Comparison of ENCODE assay signal across 34 cellular contexts in genomic region chr12:1256991-1257390, GRCh38.
"Had no signal": no experiment of that assay in that cellular context is flagged by ENCODE, and none has a peak within 500 bp of the region (broad histone marks: within the 10 kb centered on the region; RNA-seq: fewer than 3 reads in every experiment).

No MANE protein-coding gene starts in this region.

- H3K27ac ChIP-seq: brain microvascular endothelial cell, colonic mucosa, epithelial cell of prostate, esophagus squamous epithelium, gastroesophageal sphincter, WERI-Rb-1 had no signal

- H3K4me3 Mint-ChIP-seq: activated CD4-positive, alpha-beta memory T cell treated with anti-CD3 and anti-CD28 coated beads for 36 hours; activated CD4-positive, alpha-beta T cell treated with anti-CD3 and anti-CD28 coated beads for 36 hours; activated CD4-positive, alpha-beta T cell treated with anti-CD3 and anti-CD28 coated beads, Interleukin-2, amount 10 ng/mL, durations not matched to agents 24 days and 14 days; activated CD8-positive, alpha-beta memory T cell treated with anti-CD3 and anti-CD28 coated beads, Interleukin-2, amount 10 ng/mL, durations not matched to agents 7 days and 5 days; activated CD8-positive, alpha-beta T cell treated with anti-CD3 and anti-CD28 coated beads, Interleukin-2, amount 10 ng/mL, durations not matched to agents 7 days and 5 days; activated naive CD4-positive, alpha-beta T cell treated with anti-CD3 and anti-CD28 coated beads, Interleukin-2, amount 10 ng/mL, durations not matched to agents 7 days and 5 days; activated naive CD8-positive, alpha-beta T cell; activated T-helper 1 cell treated with anti-CD3 and anti-CD28 coated beads, Interleukin-12 subunit alpha, Interleukin-12 subunit beta, Interleukin-2, Interleukin-4 antibody, amounts not matched to agents 30 ng/mL and 10 ng/mL and 1 ng/mL, durations not matched to agents 14 hours and 24 hours and 36 hours; T-helper 17 cell; T-helper 2 cell treated with Interferon-gamma antibody and Interleukin-4, amounts not matched to agents 5 μg/mL and 100 μg/mL, for 36 hours had no signal

- H3K4me1 ChIP-seq: colonic mucosa, esophagus squamous epithelium, gastroesophageal sphincter had no signal

- ATAC-seq: activated CD4-positive, alpha-beta T cell treated with anti-CD3 and anti-CD28 coated beads for 36 hours; activated CD8-positive, alpha-beta memory T cell treated with anti-CD3 and anti-CD28 coated beads, Interleukin-2, amount 10 ng/mL, durations not matched to agents 7 days and 5 days; activated CD8-positive, alpha-beta T cell treated with anti-CD3 and anti-CD28 coated beads, Interleukin-2, amount 10 ng/mL, durations not matched to agents 7 days and 5 days; gastroesophageal sphincter; T-helper 17 cell had no signal

- H3K36me3 ChIP-seq: brain microvascular endothelial cell, colonic mucosa, WERI-Rb-1 had no signal

- H3K9me3 ChIP-seq: colonic mucosa, esophagus squamous epithelium, gastroesophageal sphincter had no signal

- H3K27me3 Mint-ChIP-seq: activated CD4-positive, alpha-beta memory T cell treated with anti-CD3 and anti-CD28 coated beads for 36 hours; activated CD4-positive, alpha-beta T cell treated with anti-CD3 and anti-CD28 coated beads for 36 hours; activated CD4-positive, alpha-beta T cell treated with anti-CD3 and anti-CD28 coated beads, Interleukin-2, amount 10 ng/mL, durations not matched to agents 24 days and 14 days; activated CD8-positive, alpha-beta memory T cell treated with anti-CD3 and anti-CD28 coated beads, Interleukin-2, amount 10 ng/mL, durations not matched to agents 7 days and 5 days; activated naive CD4-positive, alpha-beta T cell treated with anti-CD3 and anti-CD28 coated beads, Interleukin-2, amount 10 ng/mL, durations not matched to agents 7 days and 5 days; activated naive CD8-positive, alpha-beta T cell; T-helper 17 cell had no signal

- H3K4me1 Mint-ChIP-seq: activated CD4-positive, alpha-beta T cell treated with anti-CD3 and anti-CD28 coated beads for 36 hours; activated CD4-positive, alpha-beta T cell treated with anti-CD3 and anti-CD28 coated beads, Interleukin-2, amount 10 ng/mL, durations not matched to agents 24 days and 14 days; activated CD8-positive, alpha-beta memory T cell treated with anti-CD3 and anti-CD28 coated beads, Interleukin-2, amount 10 ng/mL, durations not matched to agents 7 days and 5 days; activated naive CD4-positive, alpha-beta T cell treated with anti-CD3 and anti-CD28 coated beads, Interleukin-2, amount 10 ng/mL, durations not matched to agents 7 days and 5 days had no signal

- H3K9me3 Mint-ChIP-seq: activated CD4-positive, alpha-beta T cell treated with anti-CD3 and anti-CD28 coated beads, Interleukin-2, amount 10 ng/mL, durations not matched to agents 24 days and 14 days; activated naive CD4-positive, alpha-beta T cell treated with anti-CD3 and anti-CD28 coated beads, Interleukin-2, amount 10 ng/mL, durations not matched to agents 7 days and 5 days; activated T-helper 1 cell treated with anti-CD3 and anti-CD28 coated beads, Interleukin-12 subunit alpha, Interleukin-12 subunit beta, Interleukin-2, Interleukin-4 antibody, amounts not matched to agents 30 ng/mL and 10 ng/mL and 1 ng/mL, durations not matched to agents 14 hours and 24 hours and 36 hours; activated T-helper 2 cell treated with anti-CD3 and anti-CD28 coated beads, Interferon-gamma antibody, Interleukin-2, Interleukin-4, amounts not matched to agents 10 μg/mL and 5 μg/mL and 100 μg/mL, durations not matched to agents 14 hours and 24 hours and 36 hours; T-helper 2 cell treated with Interferon-gamma antibody and Interleukin-4, amounts not matched to agents 5 μg/mL and 100 μg/mL, for 36 hours had no signal

- H3K27me3 ChIP-seq: brain microvascular endothelial cell, colonic mucosa, esophagus squamous epithelium, gastroesophageal sphincter had no signal

- H3K27ac Mint-ChIP-seq: activated CD4-positive, alpha-beta memory T cell treated with anti-CD3 and anti-CD28 coated beads for 36 hours; activated CD4-positive, alpha-beta T cell treated with anti-CD3 and anti-CD28 coated beads for 36 hours; activated CD4-positive, alpha-beta T cell treated with anti-CD3 and anti-CD28 coated beads, Interleukin-2, amount 10 ng/mL, durations not matched to agents 24 days and 14 days; activated CD8-positive, alpha-beta memory T cell treated with anti-CD3 and anti-CD28 coated beads, Interleukin-2, amount 10 ng/mL, durations not matched to agents 7 days and 5 days; activated CD8-positive, alpha-beta T cell treated with anti-CD3 and anti-CD28 coated beads, Interleukin-2, amount 10 ng/mL, durations not matched to agents 7 days and 5 days; activated naive CD4-positive, alpha-beta T cell treated with anti-CD3 and anti-CD28 coated beads, Interleukin-2, amount 10 ng/mL, durations not matched to agents 7 days and 5 days; activated naive CD8-positive, alpha-beta T cell; activated T-helper 1 cell treated with anti-CD3 and anti-CD28 coated beads, Interleukin-12 subunit alpha, Interleukin-12 subunit beta, Interleukin-2, Interleukin-4 antibody, amounts not matched to agents 30 ng/mL and 10 ng/mL and 1 ng/mL, durations not matched to agents 14 hours and 24 hours and 36 hours; activated T-helper 2 cell treated with anti-CD3 and anti-CD28 coated beads, Interferon-gamma antibody, Interleukin-2, Interleukin-4, amounts not matched to agents 10 μg/mL and 5 μg/mL and 100 μg/mL, durations not matched to agents 14 hours and 24 hours and 36 hours; T-helper 17 cell; T-helper 2 cell treated with Interferon-gamma antibody and Interleukin-4, amounts not matched to agents 5 μg/mL and 100 μg/mL, for 36 hours had no signal

- FAIRE-seq: astrocyte, endothelial cell of umbilical vein had no signal

- DNase-seq: activated CD4-positive, alpha-beta memory T cell treated with anti-CD3 and anti-CD28 coated beads for 36 hours; activated CD4-positive, alpha-beta T cell treated with anti-CD3 and anti-CD28 coated beads for 36 hours; activated CD4-positive, alpha-beta T cell treated with anti-CD3 and anti-CD28 coated beads, Interleukin-2, amount 10 ng/mL, durations not matched to agents 24 days and 14 days; activated CD4-positive, CD25-positive, alpha-beta regulatory T cell; activated CD4-positive, CD25-positive, alpha-beta regulatory T cell treated with anti-CD3 and anti-CD28 coated beads, Interleukin-2, amount 50 U/mL, for 72 hours; activated CD8-positive, alpha-beta memory T cell treated with anti-CD3 and anti-CD28 coated beads, Interleukin-2, amount 10 ng/mL, durations not matched to agents 7 days and 5 days; activated CD8-positive, alpha-beta memory T cell treated with anti-CD3 and anti-CD28 coated beads, Interleukin-2, amount 50 U/mL, for 4 hours; activated CD8-positive, alpha-beta T cell treated with anti-CD3 and anti-CD28 coated beads, Interleukin-2, amount 10 ng/mL, durations not matched to agents 7 days and 5 days; activated effector memory CD4-positive, alpha-beta T cell treated with anti-CD3 and anti-CD28 coated beads, Interleukin-2, amount 50 U/mL, for 16 hours; activated naive CD4-positive, alpha-beta T cell treated with anti-CD3 and anti-CD28 coated beads, Interleukin-2, amount 10 ng/mL, durations not matched to agents 7 days and 5 days; activated T-cell treated with anti-CD3 and anti-CD28 coated beads, Interleukin-2, amount 50 U/mL, for 1 hour; activated T-cell treated with anti-CD3 and anti-CD28 coated beads, Interleukin-2, amount 50 U/mL, for 48 hours; amniotic stem cell; anterior cingulate cortex; brain microvascular endothelial cell; central memory CD4-positive, alpha-beta T cell; cerebellar nuclear complex; colonic mucosa; effector CD8-positive, alpha-beta T cell; esophagus squamous epithelium; foreskin melanocyte; head of caudate nucleus; T-helper 1 cell; T-helper 17 cell; T1000; WERI-Rb-1 had no signal

- H3K4me3 ChIP-seq: colonic mucosa, esophagus squamous epithelium, gastroesophageal sphincter had no signal
